Comparison of ENCODE assay signal across 14 cellular contexts in genomic region chr17:31830971-31831755, GRCh38. TPM values are rescaled to one million over a fixed set of nuclear protein-coding genes. Genes with fewer than 3 reads are reported as not detected.
DNase-seq lines count a peak whose midpoint lies in the region; ATAC-seq and TF ChIP-seq lines count a peak whose summit lies in the region.
"Had no signal": no experiment of that assay in that cellular context is flagged by ENCODE, and none has a peak within 500 bp of the region (broad histone marks: within the 10 kb centered on the region; RNA-seq: fewer than 3 reads in every experiment).

No MANE protein-coding gene starts in this region.

- no peak for TF ChIP-seq CTCF in fibroblast of the aortic adventitia (IDR thresholded peaks at IDR 0.05; ENCODE audit: insufficient read depth, low read length)

- DNase-seq in GDM1 (lab: John Stamatoyannopoulos, UW) (peak; percentile 15), RPMI7951 (ENCODE audit: low read depth) (peak; percentile 77), fibroblast of the aortic adventitia (ENCODE audit: low read depth) (peak; percentile 53), renal cortical epithelial cell (ENCODE audit: low read depth) (peak; percentile 43)
- no peak for DNase-seq in activated CD4-positive, alpha-beta T cell treated with anti-CD3 and anti-CD28 coated beads for 4 hours
- no peak for DNase-seq in activated CD8-positive, alpha-beta memory T cell treated with anti-CD3 and anti-CD28 coated beads, Interleukin-2, amount 50 U/mL, for 4 hours
- DNase-seq: NCI-H1105 treated with DMSO at 0.1 percent for 48 hours; NCI-H82; Peyer's patch; stimulated activated CD4-positive, alpha-beta T cell treated with anti-CD3 and anti-CD28 coated beads, Interleukin-1b, Interleukin-23, amount 100 ng/mL, for 48 hours; WERI-Rb-1 had no signal

- H3K4me3 ChIP-seq in fibroblast of the aortic adventitia (ENCODE audit: low read depth, low read length) = no peak overlapping the region
- H3K4me3 ChIP-seq: Peyer's patch, right lobe of liver had no signal

- ATAC-seq in HG03442 (IDR thresholded peaks at IDR 0.05; ENCODE audit: unreplicated experiment) (no peak), HG02938 (IDR thresholded peaks at IDR 0.05; ENCODE audit: unreplicated experiment) (no peak)
- ATAC-seq: right lobe of liver had no signal

RNA-seq across cellular contexts. Expression of gene COPRS, which starts 27.9 kb away (rescaled TPM):
- 148 and 171 TPM in 2 replicates for total RNA-seq in RPMI7951 (2014; rRNA removed; shearing (Covaris generic))
- total RNA-seq in fibroblast of the aortic adventitia (ENCODE audit: low replicate concordance) (97.1 and 202 TPM in 2 replicates), renal cortical epithelial cell (40.0 and 76.1 TPM in 2 replicates)

Comparison
In these comparisons a context has a peak if more than half of its experiments do, and no peak if none do; other contexts are left out.
1. DNase-seq: peak in GDM1 (single experiment), RPMI7951 (single experiment), fibroblast of the aortic adventitia (single experiment) and renal cortical epithelial cell (single experiment); none in activated CD4-positive, alpha-beta T cell treated with anti-CD3 and anti-CD28 coated beads for 4 hours (0 of 2) and activated CD8-positive, alpha-beta memory T cell treated with anti-CD3 and anti-CD28 coated beads, Interleukin-2, amount 50 U/mL, for 4 hours (single experiment).